In genomic region chr22:20036119-20036518, GRCh38 we compare ENCODE assay signal across 1 cellular context.
TF ChIP-seq lines count a peak whose summit lies in the region.

No MANE protein-coding gene starts in this region.

TF ChIP-seq in K562, 482 proteins besides CTCF, POLR2A, EP300 and RAD21:
- TF ChIP-seq CBX2 (IDR thresholded peaks at IDR 0.05; ENCODE audit: insufficient read depth, low read length, poor library complexity, severe bottlenecking), result no peak
- peak; percentile 8 for TF ChIP-seq NFYB (IDR thresholded peaks at IDR 0.05; ENCODE audit: extremely low read depth, insufficient read length)
- TF ChIP-seq EWSR1 (IDR thresholded peaks at IDR 0.05; ENCODE audit: borderline replicate concordance, low read depth, partially characterized antibody), result no peak
- no peak for TF ChIP-seq PATZ1 (CRISPR knock-in tag; IDR thresholded peaks at IDR 0.05; ENCODE audit: borderline replicate concordance)
- TF ChIP-seq ZNF449 (CRISPR knock-in tag; IDR thresholded peaks at IDR 0.05), result no peak
- 0 out of 2 replicates have a peak, but pooled peaks have one; percentile 3 for TF ChIP-seq PHF8 (IDR thresholded peaks at IDR 0.05; ENCODE audit: borderline replicate concordance, low read length)
- TF ChIP-seq ZFP1 (CRISPR knock-in tag; IDR thresholded peaks at IDR 0.05), result no peak
- no peak for TF ChIP-seq ZSCAN32 (CRISPR knock-in tag; IDR thresholded peaks at IDR 0.05)
- no peak for TF ChIP-seq NR1H2 (CRISPR knock-in tag; IDR thresholded peaks at IDR 0.05)
- no peak for TF ChIP-seq ZNF740 (CRISPR knock-in tag; IDR thresholded peaks at IDR 0.05)
- no peak for TF ChIP-seq ZNF740 (tag; IDR thresholded peaks at IDR 0.05)
- no peak for TF ChIP-seq ZNF592 (IDR thresholded peaks at IDR 0.05)
- no peak for TF ChIP-seq RCOR1 (IDR thresholded peaks at IDR 0.05; ENCODE audit: borderline replicate concordance in 1 of 2, low read depth in 2 of 2, low read length in 2 of 2)
- peak; percentile 23 for TF ChIP-seq MEIS2 (IDR thresholded peaks at IDR 0.05; ENCODE audit: partially characterized antibody)
- 0 out of 2 replicates have a peak, but pooled peaks have one; percentile 32 for TF ChIP-seq ZBTB7A (IDR thresholded peaks at IDR 0.05; ENCODE audit: borderline replicate concordance, control insufficient read depth, low read depth, low read length)
- no peak for TF ChIP-seq ZNF277 (CRISPR knock-in tag; IDR thresholded peaks at IDR 0.05; ENCODE audit: borderline replicate concordance)
- no peak for TF ChIP-seq CLOCK (CRISPR knock-in tag; IDR thresholded peaks at IDR 0.05; ENCODE audit: borderline replicate concordance)
- 0 out of 2 replicates have a peak, but pooled peaks have one; percentile 20 for TF ChIP-seq HMGXB4 (CRISPR knock-in tag; IDR thresholded peaks at IDR 0.05)
- no peak for TF ChIP-seq ILF3 (IDR thresholded peaks at IDR 0.05; ENCODE audit: borderline replicate concordance)
- TF ChIP-seq PML (IDR thresholded peaks at IDR 0.05; ENCODE audit: low read length), result no peak
- TF ChIP-seq HDAC6 (IDR thresholded peaks at IDR 0.05; ENCODE audit: low read depth, low read length), result peak; percentile 37; the same call in 1 of the 2 replicates
- TF ChIP-seq ZNF655 (CRISPR knock-in tag; IDR thresholded peaks at IDR 0.05), result no peak
TF ChIP-seq in K562: peak in this region for 6.
